ENCODE assay signal across 10 cellular contexts in the genomic region with DNA sequence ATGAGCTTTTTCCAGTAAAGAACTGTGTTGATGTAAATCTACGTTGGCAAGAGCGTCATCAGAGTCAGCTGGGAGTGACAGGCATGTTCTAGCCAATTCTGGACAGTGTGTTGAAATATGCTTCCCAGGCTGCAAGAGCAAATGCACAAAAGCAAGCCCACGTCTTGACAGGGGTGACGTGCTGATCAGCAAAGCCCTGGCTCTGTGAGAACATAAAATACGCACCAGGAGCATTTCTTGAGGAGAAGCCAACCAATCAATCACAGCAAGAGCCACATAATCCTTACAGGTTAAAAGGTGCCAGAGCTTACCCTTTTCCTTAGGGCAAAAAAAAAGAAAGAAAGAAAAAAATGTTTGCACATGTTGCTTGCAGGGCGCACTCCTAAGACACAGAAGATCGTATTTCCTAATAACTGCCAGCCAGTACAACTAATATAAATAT.
DNase-seq lines count a peak whose midpoint lies in the region; ATAC-seq and TF ChIP-seq lines count a peak whose summit lies in the region.
"Had no signal": no experiment of that assay in that cellular context is flagged by ENCODE, and none has a peak within 500 bp of the region (broad histone marks: within the 10 kb centered on the region; RNA-seq: fewer than 3 reads in every experiment).

No MANE protein-coding gene starts in this region.

- H3K4me3 Mint-ChIP-seq in CD4-positive, alpha-beta memory T cell, result no peak overlapping the region
- no peak overlapping the region for H3K4me3 Mint-ChIP-seq in naive thymus-derived CD8-positive, alpha-beta T cell

- no peaks in the 10 kb centered on the region for H3K9me3 Mint-ChIP-seq in CD4-positive, alpha-beta memory T cell
- no peaks in the 10 kb centered on the region for H3K9me3 Mint-ChIP-seq in naive thymus-derived CD8-positive, alpha-beta T cell

- H3K4me1 Mint-ChIP-seq in CD4-positive, alpha-beta memory T cell, result no peaks in the 10 kb centered on the region
- no peaks in the 10 kb centered on the region for H3K4me1 Mint-ChIP-seq in naive thymus-derived CD8-positive, alpha-beta T cell

- H3K27ac Mint-ChIP-seq in CD4-positive, alpha-beta memory T cell, result no peak overlapping the region
- H3K27ac Mint-ChIP-seq in naive thymus-derived CD8-positive, alpha-beta T cell, result no peak overlapping the region

- peak overlapping the region in 3 of 4 donors; percentile 39 to 44 (median 42) for H3K27ac ChIP-seq in upper lobe of left lung
- H3K27ac ChIP-seq in CD4-positive, alpha-beta memory T cell (ENCODE audit: low read depth, low read length), result no peak overlapping the region
- no peak overlapping the region for H3K27ac ChIP-seq in Karpas-422 (ENCODE audit: low read length)
- H3K27ac ChIP-seq: cardiac muscle cell had no signal

- H3K27me3 Mint-ChIP-seq in CD4-positive, alpha-beta memory T cell, result peaks cover 2 to 3% of the 10 kb centered on the region in 2 donors
- H3K27me3 Mint-ChIP-seq in naive thymus-derived CD8-positive, alpha-beta T cell, result peaks cover 0 to 10% (median 4%) of the 10 kb centered on the region in 5 donors

- H3K4me1 ChIP-seq in upper lobe of left lung (no peaks in the 10 kb centered on the region), Karpas-422 (ENCODE audit: low read length) (no peaks in the 10 kb centered on the region)
- H3K4me1 ChIP-seq in CD4-positive, alpha-beta memory T cell (ENCODE audit: insufficient read depth, low read length), result no peaks in the 10 kb centered on the region

- DNase-seq in NCI-H748 (lab: John Stamatoyannopoulos, UW; ENCODE audit: unreplicated experiment) (peak; percentile 26), NCI-H748 treated with DMSO at 0.1 percent for 48 hours (lab: John Stamatoyannopoulos, UW) (no peak), cardiac fibroblast (ENCODE audit: low read depth in 2 of 2) (peak; percentile 97 to 98), medulla oblongata (ENCODE audit: extremely low spot score) (peak; percentile 6), upper lobe of left lung (peak in 1 of 2 donors; percentile 38), Karpas-422 (no peak)
- no peak for DNase-seq in CD4-positive, alpha-beta memory T cell
- DNase-seq in naive thymus-derived CD8-positive, alpha-beta T cell, result no peak
- DNase-seq: activated CD4-positive, CD25-positive, alpha-beta regulatory T cell had no signal

- intact Hi-C loops in CD4-positive, alpha-beta memory T cell (cut with micrococcal nuclease), result no loop called here

- H3K4me3 ChIP-seq in cardiac fibroblast (replicated peaks in 1 of 2; ENCODE audit: low read depth in 2 of 2, low read length in 2 of 2) (no peak overlapping the region), upper lobe of left lung (peak overlapping the region in 1 of 4 donors; percentile 23), Karpas-422 (ENCODE audit: low read length) (no peak overlapping the region)
- H3K4me3 ChIP-seq in CD4-positive, alpha-beta memory T cell (ENCODE audit: low read length in 2 of 2), result no peak overlapping the region
- H3K4me3 ChIP-seq: cardiac muscle cell had no signal

- POLR2A ChIA-PET in CD4-positive, alpha-beta memory T cell (lab: Charles Lee; ENCODE audit: partially characterized antibody), result no interaction called here
- POLR2A ChIA-PET in naive thymus-derived CD8-positive, alpha-beta T cell (lab: Charles Lee), result no interaction called here

- H3K36me3 ChIP-seq in upper lobe of left lung (no peaks in the 10 kb centered on the region), Karpas-422 (ENCODE audit: insufficient read depth, low read length) (no peaks in the 10 kb centered on the region)
- H3K36me3 ChIP-seq in CD4-positive, alpha-beta memory T cell (ENCODE audit: insufficient read depth, low read length), result no peaks in the 10 kb centered on the region
- H3K36me3 ChIP-seq: cardiac muscle cell had no signal

- no peak overlapping the region for H2AFZ ChIP-seq in Karpas-422 (ENCODE audit: low read length)

- peak in 2 of 4 donors; percentile 2 to 80 for TF ChIP-seq EP300 in upper lobe of left lung (IDR thresholded peaks at IDR 0.05)

- H3K9ac ChIP-seq in Karpas-422 (ENCODE audit: low read length), result no peak overlapping the region

- no peaks in the 10 kb centered on the region for H3K9me2 ChIP-seq in Karpas-422 (replicated peaks; ENCODE audit: insufficient read depth, low read length)

- H3K9me3 ChIP-seq in upper lobe of left lung, result no peaks in the 10 kb centered on the region
- H3K9me3 ChIP-seq in CD4-positive, alpha-beta memory T cell (ENCODE audit: control insufficient read depth in 1 of 2, low read length in 2 of 2), result no peaks in the 10 kb centered on the region
- no peaks in the 10 kb centered on the region for H3K9me3 ChIP-seq in Karpas-422 (ENCODE audit: low read length)

- TF ChIP-seq CTCF in cardiac fibroblast (IDR thresholded peaks at IDR 0.05; ENCODE audit: low read depth, low read length), result no peak
- TF ChIP-seq CTCF in upper lobe of left lung (IDR thresholded peaks at IDR 0.05), result no peak

- CTCF ChIA-PET in CD4-positive, alpha-beta memory T cell (lab: Charles Lee; ENCODE audit: partially characterized antibody), result no interaction called here

- H3K27me3 ChIP-seq in upper lobe of left lung (no peaks in the 10 kb centered on the region), Karpas-422 (ENCODE audit: low read length) (no peaks in the 10 kb centered on the region)
- no peaks in the 10 kb centered on the region for H3K27me3 ChIP-seq in CD4-positive, alpha-beta memory T cell (ENCODE audit: insufficient read depth, low read length)
- H3K27me3 ChIP-seq: cardiac muscle cell had no signal

- TF ChIP-seq POLR2A in upper lobe of left lung (IDR thresholded peaks at IDR 0.05), result no peak

- no peak overlapping the region for H3K4me2 ChIP-seq in Karpas-422 (ENCODE audit: low read depth, low read length, poor library complexity, severe bottlenecking)

- no peaks in the 10 kb centered on the region for H3K36me3 Mint-ChIP-seq in CD4-positive, alpha-beta memory T cell
- H3K36me3 Mint-ChIP-seq in naive thymus-derived CD8-positive, alpha-beta T cell, result no peaks in the 10 kb centered on the region

- no peaks in the 10 kb centered on the region; the same call in 1 of the 2 replicates for H4K20me1 ChIP-seq in Karpas-422 (ENCODE audit: insufficient read depth, low read depth, low read length)

- H3K79me2 ChIP-seq in Karpas-422 (ENCODE audit: low read length), result no peaks in the 10 kb centered on the region

- WGBS in upper lobe of left lung, 2 donors, result 58 to 62% methylated on average over 7 of the region's 7 CpGs

- peak; percentile 62 to 69 for ATAC-seq in upper lobe of left lung (ENCODE audit: low FRiP score in 2 of 2)
- ATAC-seq in naive thymus-derived CD8-positive, alpha-beta T cell, result no peak

Comparison
In these comparisons a context has a peak if more than half of its experiments do, and no peak if none do; other contexts are left out.
1. DNase-seq: peak in NCI-H748 (single experiment), cardiac fibroblast (2 of 2) and medulla oblongata (single experiment); none in NCI-H748 treated with DMSO at 0.1 percent for 48 hours (single experiment), CD4-positive, alpha-beta memory T cell (0 of 5), naive thymus-derived CD8-positive, alpha-beta T cell (0 of 10) and Karpas-422 (single experiment).
2. ATAC-seq: peak in upper lobe of left lung (2 of 2); none in naive thymus-derived CD8-positive, alpha-beta T cell (0 of 2).
3. H3K27ac ChIP-seq: peak in upper lobe of left lung (3 of 4); none in CD4-positive, alpha-beta memory T cell (single experiment) and Karpas-422 (single experiment).